28 cellular contexts compared by ENCODE assay signal in the genomic region with DNA sequence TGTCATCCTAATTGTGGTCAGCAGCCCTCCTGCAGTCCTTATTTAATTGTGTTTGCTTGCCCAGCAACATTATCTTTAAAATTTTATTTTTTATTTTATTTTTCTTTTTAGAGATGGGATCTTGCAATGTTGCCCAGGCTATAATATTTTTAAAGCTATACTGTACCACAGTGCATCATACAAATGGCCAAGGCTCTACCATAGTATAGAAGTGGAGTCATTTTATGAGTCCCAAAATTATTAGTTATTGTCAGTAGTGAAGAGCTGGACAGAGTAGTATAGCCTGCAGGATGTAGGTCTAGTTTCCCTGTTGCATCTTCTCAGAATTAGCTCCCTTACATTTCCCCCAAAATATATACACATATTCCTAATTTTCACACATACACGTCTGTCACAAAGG.
"Had no signal": no experiment of that assay in that cellular context is flagged by ENCODE, and none has a peak within 500 bp of the region (broad histone marks: within the 10 kb centered on the region; RNA-seq: fewer than 3 reads in every experiment).

No MANE protein-coding gene starts in this region.

- H3K27me3 ChIP-seq: colonic mucosa, dorsolateral prefrontal cortex, esophagus muscularis mucosa, esophagus squamous epithelium, foreskin keratinocyte, gastrocnemius medialis, gastroesophageal sphincter, heart left ventricle, heart right ventricle had no signal

- H3K4me1 ChIP-seq: colonic mucosa, esophagus muscularis mucosa, esophagus squamous epithelium, foreskin keratinocyte, gastrocnemius medialis, gastroesophageal sphincter, heart left ventricle, heart right ventricle had no signal

- H3K27ac ChIP-seq: colonic mucosa, coronary artery, dorsolateral prefrontal cortex, epithelial cell of prostate, esophagus muscularis mucosa, esophagus squamous epithelium, foreskin keratinocyte, gastrocnemius medialis, gastroesophageal sphincter, heart left ventricle, heart right ventricle had no signal

- H3K9me3 ChIP-seq: colonic mucosa, esophagus muscularis mucosa, esophagus squamous epithelium, gastrocnemius medialis, gastroesophageal sphincter, heart left ventricle, heart right ventricle had no signal

- ATAC-seq: effector memory CD8-positive, alpha-beta T cell; esophagus mucosa; foreskin keratinocyte; gastrocnemius medialis; gastroesophageal sphincter; heart left ventricle; heart right ventricle had no signal

- FAIRE-seq: colon, endometrium, endothelial cell of umbilical vein, frontal cortex had no signal

- H3K4me3 ChIP-seq: colonic mucosa, coronary artery, dorsolateral prefrontal cortex, esophagus muscularis mucosa, esophagus squamous epithelium, gastrocnemius medialis, gastroesophageal sphincter, heart left ventricle, heart right ventricle had no signal

- DNase-seq: colonic mucosa; cortex of kidney; dermis blood vessel endothelial cell; dorsolateral prefrontal cortex; effector CD4-positive, alpha-beta T cell; effector CD8-positive, alpha-beta T cell; effector memory CD4-positive, alpha-beta T cell; effector memory CD8-positive, alpha-beta T cell; endodermal cell; erythroblast; esophagus squamous epithelium; foreskin fibroblast; foreskin keratinocyte; foreskin melanocyte; gastrocnemius medialis; glutamatergic neuron; head of caudate nucleus; heart left ventricle; heart right ventricle had no signal

- H3K36me3 ChIP-seq: colonic mucosa had no signal
